31 cellular contexts compared by ENCODE assay signal in genomic region chr17:6095501-6095900, GRCh38. TPM values are rescaled to one million over a fixed set of nuclear protein-coding genes. Genes with fewer than 3 reads are reported as not detected.
"Had no signal": no experiment of that assay in that cellular context is flagged by ENCODE, and none has a peak within 500 bp of the region (broad histone marks: within the 10 kb centered on the region; RNA-seq: fewer than 3 reads in every experiment).

No MANE protein-coding gene starts in this region.

- H3K27ac Mint-ChIP-seq: activated CD4-positive, alpha-beta T cell treated with anti-CD3 and anti-CD28 coated beads, Interleukin-2, amount 10 ng/mL, durations not matched to agents 7 days and 5 days; activated CD8-positive, alpha-beta T cell treated with anti-CD3 and anti-CD28 coated beads for 36 hours; activated naive CD4-positive, alpha-beta T cell treated with anti-CD3 and anti-CD28 coated beads, Interleukin-2, amount 50 U/mL, for 24 hours; activated naive CD8-positive, alpha-beta T cell treated with anti-CD3 and anti-CD28 coated beads, Interleukin-2, amount 10 ng/mL, durations not matched to agents 7 days and 5 days; activated T-helper 17 cell treated with anti-CD3 and anti-CD28 coated beads, Interleukin-2, amount 50 U/mL, for 72 hours; effector memory CD8-positive, alpha-beta T cell; WTC11 had no signal

- H3K4me3 ChIP-seq: ascending aorta, breast epithelium, cardiac muscle cell, esophagus squamous epithelium, gastroesophageal sphincter, heart right ventricle had no signal

- H3K36me3 Mint-ChIP-seq: activated naive CD4-positive, alpha-beta T cell treated with anti-CD3 and anti-CD28 coated beads, Interleukin-2, amount 50 U/mL, for 24 hours; activated naive CD8-positive, alpha-beta T cell treated with anti-CD3 and anti-CD28 coated beads, Interleukin-2, amount 10 ng/mL, durations not matched to agents 7 days and 5 days had no signal

- H3K9me3 Mint-ChIP-seq: activated CD4-positive, alpha-beta T cell treated with anti-CD3 and anti-CD28 coated beads, Interleukin-2, amount 10 ng/mL, durations not matched to agents 7 days and 5 days; activated CD8-positive, alpha-beta T cell treated with anti-CD3 and anti-CD28 coated beads for 36 hours; activated naive CD4-positive, alpha-beta T cell treated with anti-CD3 and anti-CD28 coated beads, Interleukin-2, amount 50 U/mL, for 24 hours; activated naive CD8-positive, alpha-beta T cell treated with anti-CD3 and anti-CD28 coated beads, Interleukin-2, amount 10 ng/mL, durations not matched to agents 7 days and 5 days; activated T-cell treated with anti-CD3 and anti-CD28 coated beads, Interleukin-2, amount 50 U/mL, for 4 hours; activated T-helper 17 cell treated with anti-CD3 and anti-CD28 coated beads, Interleukin-2, amount 50 U/mL, for 72 hours; brain; effector memory CD8-positive, alpha-beta T cell; WTC11 had no signal

- H3K4me1 Mint-ChIP-seq: activated CD4-positive, alpha-beta T cell treated with anti-CD3 and anti-CD28 coated beads, Interleukin-2, amount 10 ng/mL, durations not matched to agents 7 days and 5 days; activated naive CD4-positive, alpha-beta T cell treated with anti-CD3 and anti-CD28 coated beads, Interleukin-2, amount 50 U/mL, for 24 hours; activated naive CD8-positive, alpha-beta T cell treated with anti-CD3 and anti-CD28 coated beads, Interleukin-2, amount 10 ng/mL, durations not matched to agents 7 days and 5 days; activated T-helper 17 cell treated with anti-CD3 and anti-CD28 coated beads, Interleukin-2, amount 50 U/mL, for 72 hours had no signal

- H3K27me3 ChIP-seq: ascending aorta, breast epithelium, gastroesophageal sphincter, heart right ventricle had no signal

- H3K36me3 ChIP-seq: ascending aorta, breast epithelium, cardiac muscle cell, esophagus squamous epithelium, heart right ventricle had no signal

- H3K4me3 Mint-ChIP-seq: activated CD4-positive, alpha-beta T cell treated with anti-CD3 and anti-CD28 coated beads, Interleukin-2, amount 10 ng/mL, durations not matched to agents 7 days and 5 days; activated CD8-positive, alpha-beta T cell treated with anti-CD3 and anti-CD28 coated beads for 36 hours; activated naive CD4-positive, alpha-beta T cell treated with anti-CD3 and anti-CD28 coated beads, Interleukin-2, amount 50 U/mL, for 24 hours; activated naive CD8-positive, alpha-beta T cell treated with anti-CD3 and anti-CD28 coated beads, Interleukin-2, amount 10 ng/mL, durations not matched to agents 7 days and 5 days; activated T-cell treated with anti-CD3 and anti-CD28 coated beads, Interleukin-2, amount 50 U/mL, for 4 hours; activated T-helper 17 cell treated with anti-CD3 and anti-CD28 coated beads, Interleukin-2, amount 50 U/mL, for 72 hours; brain; effector memory CD8-positive, alpha-beta T cell; WTC11 had no signal

- H3K4me1 ChIP-seq: ascending aorta, breast epithelium, esophagus squamous epithelium, gastroesophageal sphincter had no signal

- H3K9me3 ChIP-seq: ascending aorta, breast epithelium, esophagus squamous epithelium, gastroesophageal sphincter, heart right ventricle had no signal

- DNase-seq: activated CD4-positive, alpha-beta T cell treated with anti-CD3 and anti-CD28 coated beads for 1 hour; activated CD4-positive, alpha-beta T cell treated with anti-CD3 and anti-CD28 coated beads for 4 hours; activated CD4-positive, alpha-beta T cell treated with anti-CD3 and anti-CD28 coated beads, Interleukin-2, amount 10 ng/mL, durations not matched to agents 7 days and 5 days; activated CD4-positive, alpha-beta T cell treated with anti-CD3 and anti-CD28 coated beads, Interleukin-2, amount 50 U/mL, for 48 hours; activated CD8-positive, alpha-beta memory T cell treated with anti-CD3 and anti-CD28 coated beads for 24 hours; activated CD8-positive, alpha-beta T cell treated with anti-CD3 and anti-CD28 coated beads for 36 hours; activated effector memory CD4-positive, alpha-beta T cell treated with Interleukin-2 at 50 U/mL for 16 hours; activated gamma-delta T cell treated with Interleukin-2 at 50 U/mL for 16 hours; activated naive CD4-positive, alpha-beta T cell treated with Interleukin-2 at 50 U/mL for 16 hours; activated naive CD8-positive, alpha-beta T cell treated with anti-CD3 and anti-CD28 coated beads, Interleukin-2, amount 10 ng/mL, durations not matched to agents 7 days and 5 days; activated T-cell treated with anti-CD3 and anti-CD28 coated beads, Interleukin-2, amount 50 U/mL, for 4 hours; central memory CD4-positive, alpha-beta T cell; cerebellar nuclear complex; cortex of kidney; dermis blood vessel endothelial cell; effector CD4-positive, alpha-beta T cell; effector memory CD8-positive, alpha-beta T cell; esophagus squamous epithelium; foreskin melanocyte; heart right ventricle; T-helper 2 cell had no signal

- ATAC-seq: activated CD8-positive, alpha-beta T cell treated with anti-CD3 and anti-CD28 coated beads for 36 hours; activated T-cell treated with anti-CD3 and anti-CD28 coated beads, Interleukin-2, amount 50 U/mL, for 4 hours; activated T-helper 17 cell treated with anti-CD3 and anti-CD28 coated beads, Interleukin-2, amount 50 U/mL, for 72 hours; effector memory CD8-positive, alpha-beta T cell; gastroesophageal sphincter; heart right ventricle; WTC11 had no signal

- H3K27ac ChIP-seq: ascending aorta, breast epithelium, cardiac muscle cell, epithelial cell of prostate, esophagus squamous epithelium, gastroesophageal sphincter, heart right ventricle had no signal

- H3K27me3 Mint-ChIP-seq: activated CD4-positive, alpha-beta T cell treated with anti-CD3 and anti-CD28 coated beads, Interleukin-2, amount 10 ng/mL, durations not matched to agents 7 days and 5 days; activated CD8-positive, alpha-beta T cell treated with anti-CD3 and anti-CD28 coated beads for 36 hours; activated naive CD4-positive, alpha-beta T cell treated with anti-CD3 and anti-CD28 coated beads, Interleukin-2, amount 50 U/mL, for 24 hours; activated naive CD8-positive, alpha-beta T cell treated with anti-CD3 and anti-CD28 coated beads, Interleukin-2, amount 10 ng/mL, durations not matched to agents 7 days and 5 days had no signal

RNA-seq across cellular contexts. Expression of gene WSCD1, which starts 25.3 kb away (rescaled TPM):
- total RNA-seq: activated CD4-positive, alpha-beta T cell treated with anti-CD3 and anti-CD28 coated beads, Interleukin-2, amount 10 ng/mL, durations not matched to agents 7 days and 5 days; activated naive CD8-positive, alpha-beta T cell treated with anti-CD3 and anti-CD28 coated beads, Interleukin-2, amount 10 ng/mL, durations not matched to agents 7 days and 5 days; activated T-helper 17 cell treated with anti-CD3 and anti-CD28 coated beads, Interleukin-2, amount 50 U/mL, for 72 hours; T-helper 1 cell treated with Interleukin-12 subunit alpha and Interleukin-12 subunit beta and Interleukin-4 antibody, amounts not matched to agents 30 ng/mL and 1 ng/mL, for 36 hours had no signal
